Comparison of ENCODE assay signal across 16 cellular contexts in the genomic region with DNA sequence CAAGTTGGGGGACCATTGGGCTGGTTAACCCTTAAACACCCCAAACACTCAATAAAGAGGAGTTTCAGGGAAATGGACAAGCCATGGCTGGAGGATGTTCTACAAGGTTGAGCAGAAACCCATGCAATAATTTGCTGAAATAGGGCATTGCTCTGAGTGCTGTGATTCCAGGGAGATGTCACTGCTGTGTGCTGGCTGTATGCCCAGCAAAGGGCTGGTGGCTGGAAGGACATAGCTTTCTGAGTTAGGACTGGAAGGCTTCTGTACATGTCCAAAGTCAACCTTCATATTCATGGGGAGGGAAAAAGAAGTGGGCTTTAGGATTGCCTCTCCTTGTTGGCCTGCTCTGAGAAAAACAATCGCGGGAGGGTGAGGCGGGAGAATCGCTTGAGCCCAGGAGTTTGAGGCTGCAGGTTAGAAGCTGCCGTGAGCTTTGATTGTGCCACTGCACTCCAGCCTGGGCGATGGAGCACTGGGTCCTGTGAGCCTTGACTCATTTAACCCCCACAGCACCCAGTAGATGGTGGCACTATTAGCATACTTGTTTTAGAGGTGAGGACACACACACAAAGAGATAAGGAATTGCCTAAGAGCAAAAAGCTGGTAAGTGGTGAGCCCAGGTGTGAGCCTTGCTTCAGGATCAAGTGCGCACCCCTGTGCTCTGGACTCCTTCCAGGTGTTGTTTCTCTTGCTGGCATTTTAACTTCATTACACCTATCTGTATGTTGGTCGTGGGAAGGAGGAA. TPM values are rescaled to one million over a fixed set of nuclear protein-coding genes. Genes with fewer than 3 reads are reported as not detected.
DNase-seq lines count a peak whose midpoint lies in the region; TF ChIP-seq lines count a peak whose summit lies in the region.
"Had no signal": no experiment of that assay in that cellular context is flagged by ENCODE, and none has a peak within 500 bp of the region (broad histone marks: within the 10 kb centered on the region; RNA-seq: fewer than 3 reads in every experiment).

No MANE protein-coding gene starts in this region.

- H4K20me1 ChIP-seq in Karpas-422 (ENCODE audit: insufficient read depth, low read depth, low read length) (no peaks in the 10 kb centered on the region), OCI-LY7 (ENCODE audit: insufficient read depth, low read length) (no peaks in the 10 kb centered on the region)

- no peak for TF ChIP-seq CTCF in epithelial cell of proximal tubule (conservative IDR thresholded peaks at IDR 0.05; ENCODE audit: low read depth, low read length)
- TF ChIP-seq CTCF in OCI-LY7 (conservative IDR thresholded peaks at IDR 0.05; ENCODE audit: low read length): no peak

- H3K4me3 Mint-ChIP-seq in activated CD4-positive, alpha-beta T cell treated with anti-CD3 and anti-CD28 coated beads, Interleukin-2, amount 10 ng/mL, durations not matched to agents 24 days and 14 days: no peak overlapping the region
- H3K4me3 Mint-ChIP-seq in activated CD4-positive, alpha-beta T cell treated with anti-CD3 and anti-CD28 coated beads, Interleukin-2, amount 10 ng/mL, durations not matched to agents 7 days and 5 days: no peak overlapping the region

- peak overlapping the region; percentile 30 for H3K27ac Mint-ChIP-seq in activated CD4-positive, alpha-beta T cell treated with anti-CD3 and anti-CD28 coated beads, Interleukin-2, amount 10 ng/mL, durations not matched to agents 24 days and 14 days
- no peak overlapping the region for H3K27ac Mint-ChIP-seq in activated CD4-positive, alpha-beta T cell treated with anti-CD3 and anti-CD28 coated beads, Interleukin-2, amount 10 ng/mL, durations not matched to agents 7 days and 5 days

- DNase-seq in activated CD4-positive, alpha-beta T cell treated with anti-CD3 and anti-CD28 coated beads, Interleukin-2, amount 10 ng/mL, durations not matched to agents 24 days and 14 days: no peak
- no peak for DNase-seq in activated CD4-positive, alpha-beta T cell treated with anti-CD3 and anti-CD28 coated beads, Interleukin-2, amount 10 ng/mL, durations not matched to agents 7 days and 5 days
- no peak for DNase-seq in Karpas-422
- DNase-seq in epithelial cell of proximal tubule (ENCODE audit: low read depth): no peak
- no peak for DNase-seq in OCI-LY7 (ENCODE audit: low spot score)
- DNase-seq in stimulated activated CD4-positive, alpha-beta T cell treated with anti-CD3 and anti-CD28 coated beads, Interleukin-12 subunit alpha, Interleukin-12 subunit beta, amount 100 ng/mL, for 4 hours: no peak
- DNase-seq in NCI-H2171 (lab: John Stamatoyannopoulos, UW): no peak
- DNase-seq: KBM-7, T1000 had no signal

- H3K4me3 ChIP-seq in Karpas-422 (ENCODE audit: low read length): peak overlapping the region; percentile 37; the same call in 1 of the 2 replicates
- H3K4me3 ChIP-seq in epithelial cell of proximal tubule (ENCODE audit: low read depth, low read length): peak overlapping the region; percentile 37
- no peak overlapping the region for H3K4me3 ChIP-seq in neuron (ENCODE audit: low read length)
- no peak overlapping the region for H3K4me3 ChIP-seq in OCI-LY7 (ENCODE audit: low read depth, low read length, poor library complexity, severe bottlenecking)
- H3K4me3 ChIP-seq: cardiac muscle cell, ovary, tibial nerve had no signal

- H2AFZ ChIP-seq in Karpas-422 (ENCODE audit: low read length): no peak overlapping the region
- H2AFZ ChIP-seq in neuron (ENCODE audit: low read depth, low read length): peak overlapping the region; percentile 57
- H2AFZ ChIP-seq in OCI-LY7 (ENCODE audit: low read length): no peak overlapping the region

- H3K4me1 Mint-ChIP-seq in activated CD4-positive, alpha-beta T cell treated with anti-CD3 and anti-CD28 coated beads, Interleukin-2, amount 10 ng/mL, durations not matched to agents 24 days and 14 days: peaks cover 4% of the 10 kb centered on the region
- peaks cover 10% of the 10 kb centered on the region for H3K4me1 Mint-ChIP-seq in activated CD4-positive, alpha-beta T cell treated with anti-CD3 and anti-CD28 coated beads, Interleukin-2, amount 10 ng/mL, durations not matched to agents 7 days and 5 days

- H3K9me2 ChIP-seq in Karpas-422 (replicated peaks; ENCODE audit: insufficient read depth, low read length): no peaks in the 10 kb centered on the region
- H3K9me2 ChIP-seq in OCI-LY7 (ENCODE audit: insufficient read depth, low read length): no peaks in the 10 kb centered on the region

- intact Hi-C loops in activated CD4-positive, alpha-beta T cell treated with anti-CD3 and anti-CD28 coated beads, Interleukin-2, amount 10 ng/mL, durations not matched to agents 24 days and 14 days (cut with micrococcal nuclease): no loop called here
- intact Hi-C loops in OCI-LY7 (cut with micrococcal nuclease; ENCODE audit: unreplicated experiment): no loop called here

- H3K36me3 ChIP-seq in Karpas-422 (ENCODE audit: insufficient read depth, low read length) (no peaks in the 10 kb centered on the region), neuron (ENCODE audit: insufficient read depth, low read length) (no peaks in the 10 kb centered on the region), OCI-LY7 (ENCODE audit: insufficient read depth, low read length) (no peaks in the 10 kb centered on the region)
- H3K36me3 ChIP-seq: cardiac muscle cell, ovary, tibial nerve had no signal

- H3K4me2 ChIP-seq in Karpas-422 (ENCODE audit: low read depth, low read length, poor library complexity, severe bottlenecking) (peak overlapping the region; percentile 45), OCI-LY7 (ENCODE audit: low read length) (no peak overlapping the region; the same call in 1 of the 2 replicates)

- CTCF ChIA-PET in activated CD4-positive, alpha-beta T cell treated with anti-CD3 and anti-CD28 coated beads, Interleukin-2, amount 10 ng/mL, durations not matched to agents 7 days and 5 days (lab: Charles Lee): interaction anchor here (0.6 to 2.1 kb wide), 6 partner anchors 14 to 1421 kb away, joined by 3 to 10 read pairs (median 3); no protein-coding TSS in a partner anchor
- CTCF ChIA-PET in OCI-LY7 (lab: Charles Lee; ENCODE audit: unreplicated experiment): no interaction called here

- no peaks in the 10 kb centered on the region for H3K9me3 Mint-ChIP-seq in activated CD4-positive, alpha-beta T cell treated with anti-CD3 and anti-CD28 coated beads, Interleukin-2, amount 10 ng/mL, durations not matched to agents 24 days and 14 days
- no peaks in the 10 kb centered on the region for H3K9me3 Mint-ChIP-seq in activated CD4-positive, alpha-beta T cell treated with anti-CD3 and anti-CD28 coated beads, Interleukin-2, amount 10 ng/mL, durations not matched to agents 7 days and 5 days

- H3K27ac ChIP-seq in Karpas-422 (ENCODE audit: low read length) (no peak overlapping the region), OCI-LY7 (ENCODE audit: low read depth, low read length, poor library complexity, severe bottlenecking) (no peak overlapping the region)
- H3K27ac ChIP-seq: cardiac muscle cell, ovary, tibial nerve had no signal

- no peaks in the 10 kb centered on the region for H3K9me3 ChIP-seq in Karpas-422 (ENCODE audit: low read length)
- no peaks in the 10 kb centered on the region for H3K9me3 ChIP-seq in neuron (ENCODE audit: low read length)
- H3K9me3 ChIP-seq in OCI-LY7 (ENCODE audit: low read length): no peaks in the 10 kb centered on the region
- H3K9me3 ChIP-seq: ovary, tibial nerve had no signal

- H3K4me1 ChIP-seq in Karpas-422 (ENCODE audit: low read length): peaks cover 8% of the 10 kb centered on the region
- peaks cover 5% of the 10 kb centered on the region for H3K4me1 ChIP-seq in neuron (ENCODE audit: insufficient read depth, low read length)
- no peaks in the 10 kb centered on the region for H3K4me1 ChIP-seq in OCI-LY7 (ENCODE audit: insufficient read depth, low read length, poor library complexity, severe bottlenecking)

- no peak overlapping the region for H3K9ac ChIP-seq in Karpas-422 (ENCODE audit: low read length)

- H3K27me3 Mint-ChIP-seq in activated CD4-positive, alpha-beta T cell treated with anti-CD3 and anti-CD28 coated beads, Interleukin-2, amount 10 ng/mL, durations not matched to agents 24 days and 14 days: peaks cover 59% of the 10 kb centered on the region
- H3K27me3 Mint-ChIP-seq in activated CD4-positive, alpha-beta T cell treated with anti-CD3 and anti-CD28 coated beads, Interleukin-2, amount 10 ng/mL, durations not matched to agents 7 days and 5 days: peaks cover 40% of the 10 kb centered on the region

- H3K79me2 ChIP-seq in Karpas-422 (ENCODE audit: low read length) (no peaks in the 10 kb centered on the region), OCI-LY7 (ENCODE audit: insufficient read depth, low read depth, low read length) (no peaks in the 10 kb centered on the region)

- no peaks in the 10 kb centered on the region for H3K27me3 ChIP-seq in Karpas-422 (ENCODE audit: low read length)
- peaks cover 48% of the 10 kb centered on the region for H3K27me3 ChIP-seq in neuron (ENCODE audit: insufficient read depth, low read length)
- H3K27me3 ChIP-seq: ovary had no signal

- POLR2A ChIA-PET in activated CD4-positive, alpha-beta T cell treated with anti-CD3 and anti-CD28 coated beads, Interleukin-2, amount 10 ng/mL, durations not matched to agents 7 days and 5 days (lab: Charles Lee): no interaction called here
- POLR2A ChIA-PET in OCI-LY7 (lab: Charles Lee): interaction anchor here (0.6 to 2.2 kb wide), 5 partner anchors 10 to 338 kb away, joined by 3 to 6 read pairs (median 3); no protein-coding TSS in a partner anchor

- no peaks in the 10 kb centered on the region for H3K36me3 Mint-ChIP-seq in activated CD4-positive, alpha-beta T cell treated with anti-CD3 and anti-CD28 coated beads, Interleukin-2, amount 10 ng/mL, durations not matched to agents 24 days and 14 days (ENCODE audit: low read depth)
- H3K36me3 Mint-ChIP-seq in activated CD4-positive, alpha-beta T cell treated with anti-CD3 and anti-CD28 coated beads, Interleukin-2, amount 10 ng/mL, durations not matched to agents 7 days and 5 days (ENCODE audit: low read depth): no peaks in the 10 kb centered on the region

- BruUV-seq in OCI-LY7 (replicated peaks; lab: Mats Ljungman, UMichigan): no TSS peak

RNA-seq across cellular contexts. Expression of gene IL12B, which starts 20.4 kb away (rescaled TPM):
- not detected in 2 replicates for total RNA-seq in activated CD4-positive, alpha-beta T cell treated with anti-CD3 and anti-CD28 coated beads, Interleukin-2, amount 10 ng/mL, durations not matched to agents 24 days and 14 days
- total RNA-seq in activated CD4-positive, alpha-beta T cell treated with anti-CD3 and anti-CD28 coated beads, Interleukin-2, amount 10 ng/mL, durations not matched to agents 7 days and 5 days: not detected
- not detected in 2 replicates for total RNA-seq in Karpas-422 (2014; rRNA removed; shearing (Covaris generic); ENCODE audit: low replicate concordance)
- not detected in 2 replicates for total RNA-seq in epithelial cell of proximal tubule
- not detected in 2 replicates for total RNA-seq in OCI-LY7 (2014; rRNA removed; shearing (Covaris generic))
- total RNA-seq in OCI-LY7 (2022): not detected in 2 replicates
- total RNA-seq: A673, cardiac muscle cell, glomerular endothelial cell, liver, ovary, tibial nerve had no signal

RNA-seq across cellular contexts. Expression of gene UBLCP1, which starts 46.8 kb away (rescaled TPM):
- total RNA-seq in activated CD4-positive, alpha-beta T cell treated with anti-CD3 and anti-CD28 coated beads, Interleukin-2, amount 10 ng/mL, durations not matched to agents 24 days and 14 days: 30.2 and 31.2 TPM in 2 replicates
- 10 to 100 TPM; 29.2 to 32.2 TPM for total RNA-seq in activated CD4-positive, alpha-beta T cell treated with anti-CD3 and anti-CD28 coated beads, Interleukin-2, amount 10 ng/mL, durations not matched to agents 7 days and 5 days
- 15.8 and 36.2 TPM in 2 replicates for total RNA-seq in Karpas-422 (2014; rRNA removed; shearing (Covaris generic); ENCODE audit: low replicate concordance)
- total RNA-seq in epithelial cell of proximal tubule: 30.6 and 33.8 TPM in 2 replicates
- 7.7 and 11.3 TPM in 2 replicates for total RNA-seq in OCI-LY7 (2014; rRNA removed; shearing (Covaris generic))
- total RNA-seq in OCI-LY7 (2022): 24.9 and 29.8 TPM in 2 replicates

Comparison
In these comparisons a context has a peak if more than half of its experiments do, and no peak if none do; other contexts are left out.
1. H3K4me3 ChIP-seq: peak in Karpas-422 (single experiment) and epithelial cell of proximal tubule (single experiment); none in neuron (single experiment) and OCI-LY7 (single experiment).